Comparison of ENCODE assay signal across 14 cellular contexts in genomic region chr13:113421673-113422270, GRCh38. TPM values are rescaled to one million over a fixed set of nuclear protein-coding genes. Genes with fewer than 3 reads are reported as not detected.
DNase-seq lines count a peak whose midpoint lies in the region; ATAC-seq and TF ChIP-seq lines count a peak whose summit lies in the region.
"Had no signal": no experiment of that assay in that cellular context is flagged by ENCODE, and none has a peak within 500 bp of the region (broad histone marks: within the 10 kb centered on the region; RNA-seq: fewer than 3 reads in every experiment).

No MANE protein-coding gene starts in this region.

- intact Hi-C loops in ovary (cut with DNase I) = no loop called here

- POLR2A ChIA-PET in AG04450 (lab: Yijun Ruan, JAX) = no interaction called here

- H3K36me3 ChIP-seq in SK-N-MC (ENCODE audit: insufficient read depth, low read length) (no peaks in the 10 kb centered on the region), ovary (no peaks in the 10 kb centered on the region)

- no peak overlapping the region for H3K4me3 Mint-ChIP-seq in stimulated activated naive B cell treated with anti-CD40 and anti-IgM and Interleukin-4, amounts not matched to agents 10 μg/mL and 1 μg/mL and 100 μg/mL, for 72 hours
- H3K4me3 Mint-ChIP-seq: activated CD8-positive, alpha-beta memory T cell treated with anti-CD3 and anti-CD28 coated beads, Interleukin-2, amount 10 ng/mL, durations not matched to agents 7 days and 5 days; stimulated activated naive CD8-positive, alpha-beta T cell treated with anti-CD3 and anti-CD28 coated beads, Interleukin-15, Interleukin-2, amounts not matched to agents 100 ng/mL and 50 ng/mL, for 24 hours had no signal

- H3K9me3 Mint-ChIP-seq in stimulated activated naive B cell treated with anti-CD40 and anti-IgM and Interleukin-4, amounts not matched to agents 10 μg/mL and 1 μg/mL and 100 μg/mL, for 72 hours = peaks cover 1 to 4% of the 10 kb centered on the region in 2 donors
- H3K9me3 Mint-ChIP-seq: stimulated activated naive CD8-positive, alpha-beta T cell treated with anti-CD3 and anti-CD28 coated beads, Interleukin-15, Interleukin-2, amounts not matched to agents 100 ng/mL and 50 ng/mL, for 24 hours had no signal

- TF ChIP-seq CTCF in AG04450 (IDR thresholded peaks at IDR 0.05; ENCODE audit: low read depth, low read length) (no peak), ovary (IDR thresholded peaks at IDR 0.05) (no peak)

- TF ChIP-seq POLR2A in ovary (IDR thresholded peaks at IDR 0.05) = no peak

- whole genome bisulfite sequencing in ovary, 3 donors = 16 to 22% (median 20%) methylated on average over 15 of the region's 15 CpGs

- peaks cover 4% of the 10 kb centered on the region; the same call in 1 of the 2 replicates for H3K9me3 ChIP-seq in AG04450 (ENCODE audit: control insufficient read depth, insufficient read depth, low read length)
- no peaks in the 10 kb centered on the region for H3K9me3 ChIP-seq in SK-N-MC (ENCODE audit: low read depth, low read length)
- H3K9me3 ChIP-seq in ovary = no peaks in the 10 kb centered on the region

- H3K27ac ChIP-seq in AG04450 (ENCODE audit: low read depth, low read length) = peak overlapping the region; percentile 39
- H3K27ac ChIP-seq in SK-N-MC = peak overlapping the region; percentile 91
- H3K27ac ChIP-seq in ovary = peak overlapping the region in 1 of 2 donors; percentile 37
- H3K27ac ChIP-seq: VCaP had no signal

- H3K27me3 Mint-ChIP-seq in stimulated activated naive B cell treated with anti-CD40 and anti-IgM and Interleukin-4, amounts not matched to agents 10 μg/mL and 1 μg/mL and 100 μg/mL, for 72 hours = peaks cover 5 to 14% of the 10 kb centered on the region in 2 donors
- H3K27me3 Mint-ChIP-seq: activated CD8-positive, alpha-beta memory T cell treated with anti-CD3 and anti-CD28 coated beads, Interleukin-2, amount 10 ng/mL, durations not matched to agents 7 days and 5 days had no signal

- peak; percentile 13 for DNase-seq in AG04450 (ENCODE audit: low read depth, low spot score)
- DNase-seq in SK-N-MC (ENCODE audit: low read depth, low spot score) = no peak
- DNase-seq in fibroblast of gingiva (ENCODE audit: low read depth) = peak; percentile 87
- peak; percentile 53 to 77 (median 66) for DNase-seq in ovary
- DNase-seq in HT-29 (ENCODE audit: low spot score) = no peak
- no peak for DNase-seq in stimulated activated naive B cell treated with anti-CD40 and anti-IgM and Interleukin-4, amounts not matched to agents 10 μg/mL and 1 μg/mL and 100 μg/mL, for 72 hours
- no peak for DNase-seq in medulla oblongata (ENCODE audit: extremely low spot score)
- DNase-seq: activated CD8-positive, alpha-beta memory T cell treated with anti-CD3 and anti-CD28 coated beads, Interleukin-2, amount 10 ng/mL, durations not matched to agents 7 days and 5 days; activated naive CD4-positive, alpha-beta T cell treated with anti-CD3 and anti-CD28 coated beads, Interleukin-2, amount 50 U/mL, for 16 hours; DMS153 had no signal

- H3K36me3 Mint-ChIP-seq in stimulated activated naive B cell treated with anti-CD40 and anti-IgM and Interleukin-4, amounts not matched to agents 10 μg/mL and 1 μg/mL and 100 μg/mL, for 72 hours = no peaks in the 10 kb centered on the region
- H3K36me3 Mint-ChIP-seq: activated CD8-positive, alpha-beta memory T cell treated with anti-CD3 and anti-CD28 coated beads, Interleukin-2, amount 10 ng/mL, durations not matched to agents 7 days and 5 days had no signal

- peaks cover 3% of the 10 kb centered on the region for H3K4me1 ChIP-seq in ovary (ENCODE audit: insufficient read depth)

- ATAC-seq in stimulated activated naive B cell treated with anti-CD40 and anti-IgM and Interleukin-4, amounts not matched to agents 10 μg/mL and 1 μg/mL and 100 μg/mL, for 72 hours (replicated peaks) = no peak
- no peak for ATAC-seq in HG02973 (IDR thresholded peaks at IDR 0.05; ENCODE audit: unreplicated experiment)
- ATAC-seq: esophagus mucosa had no signal

- CTCF ChIA-PET in AG04450 (lab: Charles Lee) = no interaction called here

- H3K27me3 ChIP-seq in AG04450 (ENCODE audit: control insufficient read depth, insufficient read depth, low read length) = peaks cover 5% of the 10 kb centered on the region
- H3K27me3 ChIP-seq in ovary = no peaks in the 10 kb centered on the region

- H3K4me1 Mint-ChIP-seq in stimulated activated naive B cell treated with anti-CD40 and anti-IgM and Interleukin-4, amounts not matched to agents 10 μg/mL and 1 μg/mL and 100 μg/mL, for 72 hours = peaks cover 2 to 7% of the 10 kb centered on the region in 2 donors
- H3K4me1 Mint-ChIP-seq: activated CD8-positive, alpha-beta memory T cell treated with anti-CD3 and anti-CD28 coated beads, Interleukin-2, amount 10 ng/mL, durations not matched to agents 7 days and 5 days had no signal

- no peak overlapping the region for H3K4me3 ChIP-seq in AG04450 (ENCODE audit: low read depth, low read length)
- peak overlapping the region; percentile 64 for H3K4me3 ChIP-seq in SK-N-MC
- no peak overlapping the region for H3K4me3 ChIP-seq in ovary

- H3K9ac ChIP-seq in SK-N-MC (ENCODE audit: insufficient read length) = peak overlapping the region; percentile 61

- no peak overlapping the region for H3K27ac Mint-ChIP-seq in stimulated activated naive B cell treated with anti-CD40 and anti-IgM and Interleukin-4, amounts not matched to agents 10 μg/mL and 1 μg/mL and 100 μg/mL, for 72 hours
- H3K27ac Mint-ChIP-seq: activated CD8-positive, alpha-beta memory T cell treated with anti-CD3 and anti-CD28 coated beads, Interleukin-2, amount 10 ng/mL, durations not matched to agents 7 days and 5 days; stimulated activated naive CD8-positive, alpha-beta T cell treated with anti-CD3 and anti-CD28 coated beads, Interleukin-15, Interleukin-2, amounts not matched to agents 100 ng/mL and 50 ng/mL, for 24 hours had no signal

- no peak for TF ChIP-seq EP300 in ovary (IDR thresholded peaks at IDR 0.05)

RNA-seq across cellular contexts. Expression of gene ADPRHL1, which starts 31.5 kb away (rescaled TPM):
- polyA plus RNA-seq in AG04450 (2011; rRNA removed) (0.35 and 0.41 TPM in 2 replicates), ovary (1 to 10 TPM; 2.2 to 2.3 TPM)
- 0.28 and 0.65 TPM in 2 replicates for polyA minus RNA-seq in AG04450 (2011; rRNA and poly(A)+ RNA removed)
- total RNA-seq in ovary = 1 to 10 TPM; 1.6 to 5.0 (median 1.9) TPM
- 1.8 and 3.3 TPM in 2 replicates for total RNA-seq in HT-29 (2014; rRNA removed; shearing (Covaris generic))

RNA-seq across cellular contexts. Expression of gene GRTP1, which starts 57.8 kb away (rescaled TPM):
- polyA plus RNA-seq in AG04450 (2011; rRNA removed) (1.4 and 1.8 TPM in 2 replicates), ovary (10 to 100 TPM in 1 of 2 donors, 1 to 10 TPM in 1; 3.0 to 11.1 TPM)
- polyA minus RNA-seq in AG04450 (2011; rRNA and poly(A)+ RNA removed) = 1.00 and 1.0 TPM in 2 replicates
- 10 to 100 TPM in 6 of 7 donors, 1 to 10 TPM in 1; 7.1 to 14.8 (median 12.2) TPM for total RNA-seq in ovary
- 55.9 and 66.4 TPM in 2 replicates for total RNA-seq in HT-29 (2014; rRNA removed; shearing (Covaris generic))
- total RNA-seq: activated CD8-positive, alpha-beta memory T cell treated with anti-CD3 and anti-CD28 coated beads, Interleukin-2, amount 10 ng/mL, durations not matched to agents 7 days and 5 days had no signal

Comparison
In these comparisons a context has a peak if more than half of its experiments do, and no peak if none do; other contexts are left out.
1. DNase-seq: peak in AG04450 (single experiment), fibroblast of gingiva (single experiment) and ovary (5 of 5); none in SK-N-MC (single experiment), HT-29 (single experiment), stimulated activated naive B cell treated with anti-CD40 and anti-IgM and Interleukin-4, amounts not matched to agents 10 μg/mL and 1 μg/mL and 100 μg/mL, for 72 hours (single experiment) and medulla oblongata (single experiment).